30 cellular contexts compared by ENCODE assay signal in the genomic region with DNA sequence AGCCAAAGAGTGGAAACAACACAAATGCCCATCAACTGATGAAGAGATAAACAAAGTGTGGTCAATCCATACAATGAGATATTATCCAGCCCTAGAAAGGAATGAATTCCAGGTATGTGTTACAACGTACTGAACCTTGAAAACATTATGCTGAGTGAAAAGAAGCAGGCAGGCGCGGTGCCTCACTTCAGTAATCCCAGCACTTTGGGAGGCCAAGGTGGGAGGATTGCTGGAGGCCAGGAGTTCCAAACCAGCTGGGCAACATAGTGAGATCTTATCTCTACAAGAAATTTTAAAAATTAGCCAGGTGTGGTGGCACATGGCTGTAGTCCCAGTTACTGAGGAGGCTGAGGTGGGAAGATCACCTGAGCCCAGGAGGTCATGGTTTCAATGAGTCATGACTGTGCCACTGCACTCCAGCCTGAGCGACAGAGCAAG. TPM values are rescaled to one million over a fixed set of nuclear protein-coding genes. Genes with fewer than 3 reads are reported as not detected.
DNase-seq lines count a peak whose midpoint lies in the region; ATAC-seq and FAIRE-seq lines count a peak whose summit lies in the region.
"Had no signal": no experiment of that assay in that cellular context is flagged by ENCODE, and none has a peak within 500 bp of the region (broad histone marks: within the 10 kb centered on the region; RNA-seq: fewer than 3 reads in every experiment).

No MANE protein-coding gene starts in this region.

- no peak overlapping the region for H3K4me3 Mint-ChIP-seq in activated naive CD8-positive, alpha-beta T cell treated with anti-CD3 and anti-CD28 coated beads, Interleukin-2, amount 10 ng/mL, durations not matched to agents 7 days and 5 days
- H3K4me3 Mint-ChIP-seq in activated naive CD8-positive, alpha-beta T cell treated with anti-CD3 and anti-CD28 coated beads, Interleukin-2, amount 50 U/mL, for 24 hours, result no peak overlapping the region
- no peak overlapping the region for H3K4me3 Mint-ChIP-seq in stimulated activated effector memory CD8-positive, alpha-beta T cell treated with anti-CD3 and anti-CD28 coated beads, Interleukin-12 subunit alpha, Interleukin-12 subunit beta, amount 100 ng/mL, for 72 hours
- H3K4me3 Mint-ChIP-seq: activated CD4-positive, alpha-beta memory T cell treated with anti-CD3 and anti-CD28 coated beads, Interleukin-2, amount 10 ng/mL, durations not matched to agents 7 days and 5 days; activated naive CD8-positive, alpha-beta T cell; CD4-positive, alpha-beta T cell; T-helper 17 cell had no signal

- no peaks in the 10 kb centered on the region for H3K9me3 Mint-ChIP-seq in activated naive CD8-positive, alpha-beta T cell treated with anti-CD3 and anti-CD28 coated beads, Interleukin-2, amount 10 ng/mL, durations not matched to agents 7 days and 5 days
- no peaks in the 10 kb centered on the region for H3K9me3 Mint-ChIP-seq in activated naive CD8-positive, alpha-beta T cell treated with anti-CD3 and anti-CD28 coated beads, Interleukin-2, amount 50 U/mL, for 24 hours
- no peaks in the 10 kb centered on the region for H3K9me3 Mint-ChIP-seq in stimulated activated effector memory CD8-positive, alpha-beta T cell treated with anti-CD3 and anti-CD28 coated beads, Interleukin-12 subunit alpha, Interleukin-12 subunit beta, amount 100 ng/mL, for 72 hours
- H3K9me3 Mint-ChIP-seq: activated CD4-positive, alpha-beta memory T cell treated with anti-CD3 and anti-CD28 coated beads, Interleukin-2, amount 10 ng/mL, durations not matched to agents 7 days and 5 days; activated T-helper 2 cell treated with anti-CD3 and anti-CD28 coated beads, Interferon-gamma antibody, Interleukin-2, Interleukin-4, amounts not matched to agents 10 μg/mL and 5 μg/mL and 100 μg/mL, durations not matched to agents 14 hours and 24 hours and 36 hours; CD4-positive, alpha-beta T cell had no signal

- FAIRE-seq in HTR-8/SVneo (lab: Jason Lieb, UNC), result peak; percentile 13
- FAIRE-seq: GM12878, HepG2 had no signal

- H3K36me3 Mint-ChIP-seq in activated naive CD8-positive, alpha-beta T cell treated with anti-CD3 and anti-CD28 coated beads, Interleukin-2, amount 10 ng/mL, durations not matched to agents 7 days and 5 days, result peaks cover 38% of the 10 kb centered on the region
- peaks cover 29% of the 10 kb centered on the region for H3K36me3 Mint-ChIP-seq in activated naive CD8-positive, alpha-beta T cell treated with anti-CD3 and anti-CD28 coated beads, Interleukin-2, amount 50 U/mL, for 24 hours (ENCODE audit: low read depth)
- H3K36me3 Mint-ChIP-seq in stimulated activated effector memory CD8-positive, alpha-beta T cell treated with anti-CD3 and anti-CD28 coated beads, Interleukin-12 subunit alpha, Interleukin-12 subunit beta, amount 100 ng/mL, for 72 hours, result peaks cover 98% of the 10 kb centered on the region

- DNase-seq in activated naive CD8-positive, alpha-beta T cell treated with anti-CD3 and anti-CD28 coated beads, Interleukin-2, amount 10 ng/mL, durations not matched to agents 7 days and 5 days, result no peak
- DNase-seq in activated naive CD8-positive, alpha-beta T cell treated with anti-CD3 and anti-CD28 coated beads, Interleukin-2, amount 50 U/mL, for 24 hours, result no peak
- DNase-seq in HTR-8/SVneo (ENCODE audit: insufficient read length, low spot score), result no peak
- DNase-seq in epithelial cell of prostate (ENCODE audit: low read depth, low spot score), result peak; percentile 18
- DNase-seq in stimulated activated effector memory CD8-positive, alpha-beta T cell treated with anti-CD3 and anti-CD28 coated beads, Interleukin-12 subunit alpha, Interleukin-12 subunit beta, amount 100 ng/mL, for 72 hours (ENCODE audit: low spot score in 2 of 2), result no peak
- no peak for DNase-seq in NCI-H2227 (lab: John Stamatoyannopoulos, UW; ENCODE audit: unreplicated experiment)
- no peak for DNase-seq in NCI-H1694 (lab: John Stamatoyannopoulos, UW)
- DNase-seq in NCI-H2196 treated with DMSO at 0.1 percent for 48 hours (lab: John Stamatoyannopoulos, UW; ENCODE audit: unreplicated experiment), result no peak
- DNase-seq: activated CD4-positive, alpha-beta memory T cell treated with anti-CD3 and anti-CD28 coated beads, Interleukin-2, amount 10 ng/mL, durations not matched to agents 7 days and 5 days; activated CD4-positive, CD25-positive, alpha-beta regulatory T cell treated with anti-CD3 and anti-CD28 coated beads, Interleukin-2, amount 50 U/mL, for 72 hours; aorta; CD4-positive, alpha-beta T cell; effector memory CD4-positive, alpha-beta T cell; erythroblast; left ventricle myocardium superior; NCI-H510A; OCI-M1; right cardiac atrium; stimulated activated CD4-positive, alpha-beta T cell treated with anti-CD3 and anti-CD28 coated beads, Interleukin-1b, Interleukin-23, amount 100 ng/mL, for 48 hours; T-helper 17 cell; thyroid gland had no signal

- POLR2A ChIA-PET in activated naive CD8-positive, alpha-beta T cell treated with anti-CD3 and anti-CD28 coated beads, Interleukin-2, amount 10 ng/mL, durations not matched to agents 7 days and 5 days (lab: Charles Lee), result no interaction called here

- no peaks in the 10 kb centered on the region for H3K27me3 Mint-ChIP-seq in activated naive CD8-positive, alpha-beta T cell treated with anti-CD3 and anti-CD28 coated beads, Interleukin-2, amount 10 ng/mL, durations not matched to agents 7 days and 5 days
- no peaks in the 10 kb centered on the region for H3K27me3 Mint-ChIP-seq in activated naive CD8-positive, alpha-beta T cell treated with anti-CD3 and anti-CD28 coated beads, Interleukin-2, amount 50 U/mL, for 24 hours
- H3K27me3 Mint-ChIP-seq: activated CD4-positive, alpha-beta memory T cell treated with anti-CD3 and anti-CD28 coated beads, Interleukin-2, amount 10 ng/mL, durations not matched to agents 7 days and 5 days; activated naive CD8-positive, alpha-beta T cell; CD4-positive, alpha-beta T cell; T-helper 17 cell had no signal

- H3K27ac Mint-ChIP-seq in activated naive CD8-positive, alpha-beta T cell treated with anti-CD3 and anti-CD28 coated beads, Interleukin-2, amount 10 ng/mL, durations not matched to agents 7 days and 5 days, result peak overlapping the region; percentile 21
- no peak overlapping the region for H3K27ac Mint-ChIP-seq in activated naive CD8-positive, alpha-beta T cell treated with anti-CD3 and anti-CD28 coated beads, Interleukin-2, amount 50 U/mL, for 24 hours
- H3K27ac Mint-ChIP-seq in stimulated activated effector memory CD8-positive, alpha-beta T cell treated with anti-CD3 and anti-CD28 coated beads, Interleukin-12 subunit alpha, Interleukin-12 subunit beta, amount 100 ng/mL, for 72 hours, result peak overlapping the region; percentile 51
- H3K27ac Mint-ChIP-seq: activated CD4-positive, alpha-beta memory T cell treated with anti-CD3 and anti-CD28 coated beads, Interleukin-2, amount 10 ng/mL, durations not matched to agents 7 days and 5 days; activated naive CD8-positive, alpha-beta T cell; activated T-helper 2 cell treated with anti-CD3 and anti-CD28 coated beads, Interferon-gamma antibody, Interleukin-2, Interleukin-4, amounts not matched to agents 10 μg/mL and 5 μg/mL and 100 μg/mL, durations not matched to agents 14 hours and 24 hours and 36 hours; CD4-positive, alpha-beta T cell; T-helper 17 cell had no signal

- no peaks in the 10 kb centered on the region for H3K4me1 Mint-ChIP-seq in activated naive CD8-positive, alpha-beta T cell treated with anti-CD3 and anti-CD28 coated beads, Interleukin-2, amount 10 ng/mL, durations not matched to agents 7 days and 5 days
- H3K4me1 Mint-ChIP-seq in activated naive CD8-positive, alpha-beta T cell treated with anti-CD3 and anti-CD28 coated beads, Interleukin-2, amount 50 U/mL, for 24 hours, result peaks cover 3% of the 10 kb centered on the region
- H3K4me1 Mint-ChIP-seq in stimulated activated effector memory CD8-positive, alpha-beta T cell treated with anti-CD3 and anti-CD28 coated beads, Interleukin-12 subunit alpha, Interleukin-12 subunit beta, amount 100 ng/mL, for 72 hours, result no peaks in the 10 kb centered on the region
- H3K4me1 Mint-ChIP-seq: activated CD4-positive, alpha-beta memory T cell treated with anti-CD3 and anti-CD28 coated beads, Interleukin-2, amount 10 ng/mL, durations not matched to agents 7 days and 5 days had no signal

- ATAC-seq in activated naive CD8-positive, alpha-beta T cell treated with anti-CD3 and anti-CD28 coated beads, Interleukin-2, amount 10 ng/mL, durations not matched to agents 7 days and 5 days (ENCODE audit: low read depth), result no peak
- no peak for ATAC-seq in activated naive CD8-positive, alpha-beta T cell treated with anti-CD3 and anti-CD28 coated beads, Interleukin-2, amount 50 U/mL, for 24 hours
- ATAC-seq in stimulated activated effector memory CD8-positive, alpha-beta T cell treated with anti-CD3 and anti-CD28 coated beads, Interleukin-12 subunit alpha, Interleukin-12 subunit beta, amount 100 ng/mL, for 72 hours, result no peak
- ATAC-seq: GM12878, HepG2, left ventricle myocardium superior, right cardiac atrium, Right ventricle myocardium inferior, T-helper 17 cell had no signal

- H3K27ac ChIP-seq in epithelial cell of prostate, result peak overlapping the region; percentile 52
- H3K27ac ChIP-seq: cardiac muscle cell, coronary artery, thyroid gland had no signal

RNA-seq across cellular contexts. Expression of gene TESMIN, which starts 24.6 kb away (rescaled TPM):
- total RNA-seq in activated naive CD8-positive, alpha-beta T cell treated with anti-CD3 and anti-CD28 coated beads, Interleukin-2, amount 10 ng/mL, durations not matched to agents 7 days and 5 days, result 10 to 100 TPM in 1 of 2 experiments, 1 to 10 TPM in 1; 9.2 to 10.5 TPM
- total RNA-seq: LHCN-M2, myocyte had no signal
